Comparison of ENCODE assay signal across 1 cellular context in the genomic region with DNA sequence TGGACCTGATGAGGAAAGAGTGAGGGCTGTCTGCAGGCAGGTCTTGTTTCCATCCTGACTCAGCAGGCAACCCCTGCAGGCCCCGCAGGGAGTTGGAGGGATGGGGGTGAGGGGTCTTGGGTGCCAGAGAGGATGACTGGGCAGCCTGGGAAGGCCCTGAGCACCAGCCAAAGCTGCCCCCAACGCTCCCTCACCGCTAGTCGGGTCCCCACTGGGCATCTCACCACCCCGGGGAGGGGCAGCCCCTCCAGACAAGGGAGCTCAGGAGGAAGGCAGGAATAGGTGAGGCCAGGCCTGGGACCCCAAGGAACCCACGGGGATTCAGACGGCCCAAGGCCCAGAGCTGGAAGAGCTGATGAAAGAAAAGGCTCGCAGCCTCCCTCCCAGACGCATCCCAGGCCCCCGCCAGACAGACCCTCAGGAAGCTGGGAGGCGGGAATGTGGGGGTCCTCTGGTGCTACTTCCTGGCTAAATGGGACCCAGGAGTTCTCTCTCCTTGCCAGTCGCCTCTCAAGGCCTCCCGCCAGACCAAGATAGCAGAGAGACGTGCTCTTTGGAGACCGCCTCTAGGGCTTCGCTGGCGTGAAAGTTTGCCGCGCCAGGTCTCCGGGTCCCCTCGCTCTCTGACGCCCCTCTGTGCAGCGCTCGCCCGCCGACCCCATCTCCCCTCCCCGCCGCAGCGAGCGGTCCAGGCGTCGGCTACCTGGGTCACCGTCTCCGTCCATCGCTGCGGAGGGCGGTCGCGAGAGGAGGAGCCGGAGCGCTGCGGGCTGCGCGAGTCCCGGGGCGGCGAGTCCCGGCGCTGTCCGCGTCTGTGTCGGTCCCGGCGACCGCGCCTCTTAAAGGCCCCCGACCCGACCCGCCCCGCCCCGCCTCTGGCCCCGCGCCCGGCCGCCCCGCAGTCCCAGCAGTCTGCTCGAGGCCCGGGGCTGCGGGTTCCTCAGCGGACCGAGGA.
TF ChIP-seq lines count a peak whose summit lies in the region.

A gene with protein sequence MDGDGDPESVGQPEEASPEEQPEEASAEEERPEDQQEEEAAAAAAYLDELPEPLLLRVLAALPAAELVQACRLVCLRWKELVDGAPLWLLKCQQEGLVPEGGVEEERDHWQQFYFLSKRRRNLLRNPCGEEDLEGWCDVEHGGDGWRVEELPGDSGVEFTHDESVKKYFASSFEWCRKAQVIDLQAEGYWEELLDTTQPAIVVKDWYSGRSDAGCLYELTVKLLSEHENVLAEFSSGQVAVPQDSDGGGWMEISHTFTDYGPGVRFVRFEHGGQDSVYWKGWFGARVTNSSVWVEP (minus strand): TSS at position 814 of the 955 bp plus-strand sequence. CDS start 89 bp downstream, at position 725.

TF ChIP-seq in HepG2, 621 proteins besides CTCF, POLR2A, EP300 and RAD21 (continued from another document and continues in another):
- TF ChIP-seq, protein P1, sequence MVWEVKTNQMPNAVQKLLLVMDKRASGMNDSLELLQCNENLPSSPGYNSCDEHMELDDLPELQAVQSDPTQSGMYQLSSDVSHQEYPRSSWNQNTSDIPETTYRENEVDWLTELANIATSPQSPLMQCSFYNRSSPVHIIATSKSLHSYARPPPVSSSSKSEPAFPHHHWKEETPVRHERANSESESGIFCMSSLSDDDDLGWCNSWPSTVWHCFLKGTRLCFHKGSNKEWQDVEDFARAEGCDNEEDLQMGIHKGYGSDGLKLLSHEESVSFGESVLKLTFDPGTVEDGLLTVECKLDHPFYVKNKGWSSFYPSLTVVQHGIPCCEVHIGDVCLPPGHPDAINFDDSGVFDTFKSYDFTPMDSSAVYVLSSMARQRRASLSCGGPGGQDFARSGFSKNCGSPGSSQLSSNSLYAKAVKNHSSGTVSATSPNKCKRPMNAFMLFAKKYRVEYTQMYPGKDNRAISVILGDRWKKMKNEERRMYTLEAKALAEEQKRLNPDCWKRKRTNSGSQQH (CRISPR knock-in tag; IDR thresholded peaks at IDR 0.05; ENCODE audit: low read depth): no peak
- TF ChIP-seq SIN3A (IDR thresholded peaks at IDR 0.05; ENCODE audit: borderline replicate concordance, low read depth, low read length): peak; percentile 46; the same call in 1 of the 2 replicates
- TF ChIP-seq FOXC1 (CRISPR knock-in tag; IDR thresholded peaks at IDR 0.05; ENCODE audit: borderline replicate concordance): no peak
- TF ChIP-seq, protein P2, sequence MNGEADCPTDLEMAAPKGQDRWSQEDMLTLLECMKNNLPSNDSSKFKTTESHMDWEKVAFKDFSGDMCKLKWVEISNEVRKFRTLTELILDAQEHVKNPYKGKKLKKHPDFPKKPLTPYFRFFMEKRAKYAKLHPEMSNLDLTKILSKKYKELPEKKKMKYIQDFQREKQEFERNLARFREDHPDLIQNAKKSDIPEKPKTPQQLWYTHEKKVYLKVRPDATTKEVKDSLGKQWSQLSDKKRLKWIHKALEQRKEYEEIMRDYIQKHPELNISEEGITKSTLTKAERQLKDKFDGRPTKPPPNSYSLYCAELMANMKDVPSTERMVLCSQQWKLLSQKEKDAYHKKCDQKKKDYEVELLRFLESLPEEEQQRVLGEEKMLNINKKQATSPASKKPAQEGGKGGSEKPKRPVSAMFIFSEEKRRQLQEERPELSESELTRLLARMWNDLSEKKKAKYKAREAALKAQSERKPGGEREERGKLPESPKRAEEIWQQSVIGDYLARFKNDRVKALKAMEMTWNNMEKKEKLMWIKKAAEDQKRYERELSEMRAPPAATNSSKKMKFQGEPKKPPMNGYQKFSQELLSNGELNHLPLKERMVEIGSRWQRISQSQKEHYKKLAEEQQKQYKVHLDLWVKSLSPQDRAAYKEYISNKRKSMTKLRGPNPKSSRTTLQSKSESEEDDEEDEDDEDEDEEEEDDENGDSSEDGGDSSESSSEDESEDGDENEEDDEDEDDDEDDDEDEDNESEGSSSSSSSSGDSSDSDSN (CRISPR knock-in tag; IDR thresholded peaks at IDR 0.05): peak; percentile 79; the same call in 1 of the 2 replicates
- peak; percentile 50; the same call in 1 of the 2 replicates for TF ChIP-seq ZNF607 (CRISPR knock-in tag; IDR thresholded peaks at IDR 0.05; ENCODE audit: borderline replicate concordance)
- TF ChIP-seq, protein P3, sequence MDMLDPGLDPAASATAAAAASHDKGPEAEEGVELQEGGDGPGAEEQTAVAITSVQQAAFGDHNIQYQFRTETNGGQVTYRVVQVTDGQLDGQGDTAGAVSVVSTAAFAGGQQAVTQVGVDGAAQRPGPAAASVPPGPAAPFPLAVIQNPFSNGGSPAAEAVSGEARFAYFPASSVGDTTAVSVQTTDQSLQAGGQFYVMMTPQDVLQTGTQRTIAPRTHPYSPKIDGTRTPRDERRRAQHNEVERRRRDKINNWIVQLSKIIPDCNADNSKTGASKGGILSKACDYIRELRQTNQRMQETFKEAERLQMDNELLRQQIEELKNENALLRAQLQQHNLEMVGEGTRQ (IDR thresholded peaks at IDR 0.05; ENCODE audit: low read depth, low read length): no peak
- TF ChIP-seq, protein P3 (CRISPR knock-in tag; IDR thresholded peaks at IDR 0.05; ENCODE audit: borderline replicate concordance): no peak
- TF ChIP-seq ZNF446 (CRISPR knock-in tag; IDR thresholded peaks at IDR 0.05): peak; percentile 73
- peak; percentile 15 to 16; a peak in 1 of 4 replicates for TF ChIP-seq MAFK (conservative IDR thresholded peaks at IDR 0.05 in 1 of 2, IDR thresholded peaks at IDR 0.05 in 1 of 2; ENCODE audit: low read length in 2 of 2)
- TF ChIP-seq, protein P4, sequence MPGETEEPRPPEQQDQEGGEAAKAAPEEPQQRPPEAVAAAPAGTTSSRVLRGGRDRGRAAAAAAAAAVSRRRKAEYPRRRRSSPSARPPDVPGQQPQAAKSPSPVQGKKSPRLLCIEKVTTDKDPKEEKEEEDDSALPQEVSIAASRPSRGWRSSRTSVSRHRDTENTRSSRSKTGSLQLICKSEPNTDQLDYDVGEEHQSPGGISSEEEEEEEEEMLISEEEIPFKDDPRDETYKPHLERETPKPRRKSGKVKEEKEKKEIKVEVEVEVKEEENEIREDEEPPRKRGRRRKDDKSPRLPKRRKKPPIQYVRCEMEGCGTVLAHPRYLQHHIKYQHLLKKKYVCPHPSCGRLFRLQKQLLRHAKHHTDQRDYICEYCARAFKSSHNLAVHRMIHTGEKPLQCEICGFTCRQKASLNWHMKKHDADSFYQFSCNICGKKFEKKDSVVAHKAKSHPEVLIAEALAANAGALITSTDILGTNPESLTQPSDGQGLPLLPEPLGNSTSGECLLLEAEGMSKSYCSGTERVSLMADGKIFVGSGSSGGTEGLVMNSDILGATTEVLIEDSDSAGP (CRISPR knock-in tag; IDR thresholded peaks at IDR 0.05; ENCODE audit: borderline replicate concordance): peak; percentile 86
- TF ChIP-seq, protein P5, sequence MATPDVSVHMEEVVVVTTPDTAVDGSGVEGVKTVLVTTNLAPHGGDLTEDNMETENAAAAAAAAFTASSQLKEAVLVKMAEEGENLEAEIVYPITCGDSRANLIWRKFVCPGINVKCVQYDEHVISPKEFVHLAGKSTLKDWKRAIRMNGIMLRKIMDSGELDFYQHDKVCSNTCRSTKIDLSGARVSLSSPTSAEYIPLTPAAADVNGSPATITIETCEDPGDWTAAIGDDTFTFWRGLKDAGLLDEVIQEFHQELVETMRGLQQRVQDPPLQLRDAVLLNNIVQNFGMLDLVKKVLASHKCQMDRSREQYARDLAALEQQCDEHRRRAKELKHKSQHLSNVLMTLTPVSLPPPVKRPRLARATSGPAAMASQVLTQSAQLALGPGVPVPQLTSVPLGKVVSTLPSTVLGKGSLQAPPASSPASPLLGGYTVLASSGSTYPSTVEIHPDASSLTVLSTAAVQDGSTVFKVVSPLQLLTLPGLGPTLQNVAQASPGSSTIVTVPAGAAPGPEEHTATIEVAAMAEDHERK (CRISPR knock-in tag; IDR thresholded peaks at IDR 0.05; ENCODE audit: low read depth): no peak
- TF ChIP-seq, protein P6, sequence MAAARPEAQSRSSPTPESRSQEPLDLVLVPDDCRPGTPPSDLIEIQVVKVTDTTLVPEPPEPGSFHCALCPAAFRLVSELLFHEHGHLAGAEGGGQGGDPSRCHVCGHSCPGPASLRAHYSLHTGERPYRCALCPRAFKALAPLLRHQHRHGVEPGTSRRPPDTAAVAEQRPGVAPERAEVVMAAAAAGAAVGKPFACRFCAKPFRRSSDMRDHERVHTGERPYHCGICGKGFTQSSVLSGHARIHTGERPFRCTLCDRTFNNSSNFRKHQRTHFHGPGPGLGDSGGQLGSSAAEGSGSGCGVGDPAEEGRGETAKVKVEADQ (CRISPR knock-in tag; IDR thresholded peaks at IDR 0.05; ENCODE audit: borderline replicate concordance): peak; percentile 3; the same call in 1 of the 2 replicates
- TF ChIP-seq, protein P7, sequence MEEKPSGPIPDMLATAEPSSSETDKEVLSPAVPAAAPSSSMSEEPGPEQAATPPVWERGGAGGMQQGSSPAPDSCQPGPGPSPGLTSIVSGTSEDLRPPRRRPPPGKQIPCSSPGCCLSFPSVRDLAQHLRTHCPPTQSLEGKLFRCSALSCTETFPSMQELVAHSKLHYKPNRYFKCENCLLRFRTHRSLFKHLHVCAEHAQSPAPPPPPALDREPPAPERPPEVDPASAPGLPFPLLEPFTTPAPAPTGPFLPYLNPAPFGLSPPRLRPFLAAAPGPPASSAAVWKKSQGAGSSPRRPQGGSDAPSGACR (CRISPR knock-in tag; IDR thresholded peaks at IDR 0.05): peak; percentile 50; the same call in 1 of the 2 replicates
- no peak for TF ChIP-seq MIER3 (CRISPR knock-in tag; IDR thresholded peaks at IDR 0.05; ENCODE audit: borderline replicate concordance)
- TF ChIP-seq, protein P8, sequence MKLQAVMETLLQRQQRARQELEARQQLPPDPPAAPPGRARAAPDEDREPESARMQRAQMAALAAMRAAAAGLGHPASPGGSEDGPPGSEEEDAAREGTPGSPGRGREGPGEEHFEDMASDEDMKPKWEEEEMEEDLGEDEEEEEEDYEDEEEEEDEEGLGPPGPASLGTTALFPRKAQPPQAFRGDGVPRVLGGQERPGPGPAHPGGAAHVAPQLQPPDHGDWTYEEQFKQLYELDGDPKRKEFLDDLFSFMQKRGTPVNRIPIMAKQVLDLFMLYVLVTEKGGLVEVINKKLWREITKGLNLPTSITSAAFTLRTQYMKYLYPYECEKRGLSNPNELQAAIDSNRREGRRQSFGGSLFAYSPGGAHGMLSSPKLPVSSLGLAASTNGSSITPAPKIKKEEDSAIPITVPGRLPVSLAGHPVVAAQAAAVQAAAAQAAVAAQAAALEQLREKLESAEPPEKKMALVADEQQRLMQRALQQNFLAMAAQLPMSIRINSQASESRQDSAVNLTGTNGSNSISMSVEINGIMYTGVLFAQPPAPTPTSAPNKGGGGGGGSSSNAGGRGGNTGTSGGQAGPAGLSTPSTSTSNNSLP (IDR thresholded peaks at IDR 0.05; ENCODE audit: low read depth, low read length): no peak
- peak; percentile 26; the same call in 1 of the 2 replicates for TF ChIP-seq ZNF788 (CRISPR knock-in tag; IDR thresholded peaks at IDR 0.05; ENCODE audit: borderline replicate concordance)
- no peak for TF ChIP-seq NONO (IDR thresholded peaks at IDR 0.05)
- peak; percentile 66 for TF ChIP-seq NONO (CRISPR knock-in tag; conservative IDR thresholded peaks at IDR 0.05)
- no peak for TF ChIP-seq KDM1A (CRISPR knock-in tag; IDR thresholded peaks at IDR 0.05)
- TF ChIP-seq, protein P9, sequence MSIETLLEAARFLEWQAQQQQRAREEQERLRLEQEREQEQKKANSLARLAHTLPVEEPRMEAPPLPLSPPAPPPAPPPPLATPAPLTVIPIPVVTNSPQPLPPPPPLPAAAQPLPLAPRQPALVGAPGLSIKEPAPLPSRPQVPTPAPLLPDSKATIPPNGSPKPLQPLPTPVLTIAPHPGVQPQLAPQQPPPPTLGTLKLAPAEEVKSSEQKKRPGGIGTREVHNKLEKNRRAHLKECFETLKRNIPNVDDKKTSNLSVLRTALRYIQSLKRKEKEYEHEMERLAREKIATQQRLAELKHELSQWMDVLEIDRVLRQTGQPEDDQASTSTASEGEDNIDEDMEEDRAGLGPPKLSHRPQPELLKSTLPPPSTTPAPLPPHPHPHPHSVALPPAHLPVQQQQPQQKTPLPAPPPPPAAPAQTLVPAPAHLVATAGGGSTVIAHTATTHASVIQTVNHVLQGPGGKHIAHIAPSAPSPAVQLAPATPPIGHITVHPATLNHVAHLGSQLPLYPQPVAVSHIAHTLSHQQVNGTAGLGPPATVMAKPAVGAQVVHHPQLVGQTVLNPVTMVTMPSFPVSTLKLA (IDR thresholded peaks at IDR 0.05): no peak
- TF ChIP-seq ZBTB7B (CRISPR knock-in tag; IDR thresholded peaks at IDR 0.05): peak; percentile 54; the same call in 1 of the 2 replicates
- 0 out of 2 replicates have a peak, but pooled peaks have one; percentile 8 for TF ChIP-seq ZSCAN12 (CRISPR knock-in tag; IDR thresholded peaks at IDR 0.05)
- TF ChIP-seq ZNF782 (CRISPR knock-in tag; IDR thresholded peaks at IDR 0.05; ENCODE audit: borderline replicate concordance): no peak
- TF ChIP-seq CCDC6 (CRISPR knock-in tag; IDR thresholded peaks at IDR 0.05): peak; percentile 64; the same call in 1 of the 2 replicates
- no peak for TF ChIP-seq MED13 (CRISPR knock-in tag; IDR thresholded peaks at IDR 0.05)
- no peak for TF ChIP-seq ZNF570 (CRISPR knock-in tag; IDR thresholded peaks at IDR 0.05; ENCODE audit: borderline replicate concordance)
- TF ChIP-seq, protein P10, sequence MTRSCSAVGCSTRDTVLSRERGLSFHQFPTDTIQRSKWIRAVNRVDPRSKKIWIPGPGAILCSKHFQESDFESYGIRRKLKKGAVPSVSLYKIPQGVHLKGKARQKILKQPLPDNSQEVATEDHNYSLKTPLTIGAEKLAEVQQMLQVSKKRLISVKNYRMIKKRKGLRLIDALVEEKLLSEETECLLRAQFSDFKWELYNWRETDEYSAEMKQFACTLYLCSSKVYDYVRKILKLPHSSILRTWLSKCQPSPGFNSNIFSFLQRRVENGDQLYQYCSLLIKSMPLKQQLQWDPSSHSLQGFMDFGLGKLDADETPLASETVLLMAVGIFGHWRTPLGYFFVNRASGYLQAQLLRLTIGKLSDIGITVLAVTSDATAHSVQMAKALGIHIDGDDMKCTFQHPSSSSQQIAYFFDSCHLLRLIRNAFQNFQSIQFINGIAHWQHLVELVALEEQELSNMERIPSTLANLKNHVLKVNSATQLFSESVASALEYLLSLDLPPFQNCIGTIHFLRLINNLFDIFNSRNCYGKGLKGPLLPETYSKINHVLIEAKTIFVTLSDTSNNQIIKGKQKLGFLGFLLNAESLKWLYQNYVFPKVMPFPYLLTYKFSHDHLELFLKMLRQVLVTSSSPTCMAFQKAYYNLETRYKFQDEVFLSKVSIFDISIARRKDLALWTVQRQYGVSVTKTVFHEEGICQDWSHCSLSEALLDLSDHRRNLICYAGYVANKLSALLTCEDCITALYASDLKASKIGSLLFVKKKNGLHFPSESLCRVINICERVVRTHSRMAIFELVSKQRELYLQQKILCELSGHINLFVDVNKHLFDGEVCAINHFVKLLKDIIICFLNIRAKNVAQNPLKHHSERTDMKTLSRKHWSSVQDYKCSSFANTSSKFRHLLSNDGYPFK (CRISPR knock-in tag; IDR thresholded peaks at IDR 0.05; ENCODE audit: borderline replicate concordance): no peak
- TF ChIP-seq RBFOX2 (IDR thresholded peaks at IDR 0.05; ENCODE audit: low read depth, low read length): peak; percentile 92
- 0 out of 2 replicates have a peak, but pooled peaks have one; percentile 22 for TF ChIP-seq JUNB (CRISPR knock-in tag; IDR thresholded peaks at IDR 0.05; ENCODE audit: borderline replicate concordance)
- TF ChIP-seq, protein P11, sequence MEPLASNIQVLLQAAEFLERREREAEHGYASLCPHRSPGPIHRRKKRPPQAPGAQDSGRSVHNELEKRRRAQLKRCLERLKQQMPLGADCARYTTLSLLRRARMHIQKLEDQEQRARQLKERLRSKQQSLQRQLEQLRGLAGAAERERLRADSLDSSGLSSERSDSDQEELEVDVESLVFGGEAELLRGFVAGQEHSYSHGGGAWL (CRISPR knock-in tag; IDR thresholded peaks at IDR 0.05): peak; percentile 49; the same call in 1 of the 2 replicates
- TF ChIP-seq ZNF564 (CRISPR knock-in tag; IDR thresholded peaks at IDR 0.05): peak; percentile 86; the same call in 1 of the 2 replicates
